22 cellular contexts compared by ENCODE assay signal in the genomic region with DNA sequence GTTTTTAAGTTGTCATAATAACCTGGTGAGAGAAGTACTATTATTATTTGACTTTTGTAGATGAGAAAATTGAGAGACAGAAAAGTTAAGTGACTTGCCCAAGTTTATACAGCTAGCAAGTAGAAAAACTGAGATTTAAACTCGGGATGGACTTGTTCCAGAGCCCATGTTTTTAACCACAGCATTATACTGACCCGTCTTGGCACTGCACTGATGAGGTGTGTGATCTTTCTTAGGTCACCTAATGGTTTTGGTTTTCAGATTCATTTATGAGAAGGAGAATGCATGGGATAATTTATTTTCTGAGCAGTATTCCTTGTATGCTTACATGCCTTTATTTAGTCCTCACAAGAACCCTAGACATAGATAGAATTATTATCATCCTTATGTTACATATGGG.
DNase-seq lines count a peak whose midpoint lies in the region; ATAC-seq and TF ChIP-seq lines count a peak whose summit lies in the region.
"Had no signal": no experiment of that assay in that cellular context is flagged by ENCODE, and none has a peak within 500 bp of the region (broad histone marks: within the 10 kb centered on the region; RNA-seq: fewer than 3 reads in every experiment).

No MANE protein-coding gene starts in this region.

- H3K9ac ChIP-seq in BLaER1 treated with 17β-estradiol and CSF1 and Interleukin-3, amounts not matched to agents 10 nM and 100 nM, result no peak overlapping the region; a peak in 2 of 22 replicates

- H2AFZ ChIP-seq in osteoblast (ENCODE audit: low read length), result no peak overlapping the region

- peaks cover 29 to 87% (median 40%) of the 10 kb centered on the region in 10 experiments for H3K4me1 ChIP-seq in BLaER1 treated with 17β-estradiol and CSF1 and Interleukin-3, amounts not matched to agents 10 nM and 100 nM
- H3K4me1 ChIP-seq in RWPE2 (ENCODE audit: insufficient read depth, poor library complexity, severe bottlenecking) (peaks cover 58% of the 10 kb centered on the region), osteoblast (ENCODE audit: insufficient read depth, low read length) (peaks cover 48% of the 10 kb centered on the region), Peyer's patch (no peaks in the 10 kb centered on the region)
- H3K4me1 ChIP-seq: right lobe of liver had no signal

- ATAC-seq in RWPE2 (ENCODE audit: low read depth), result no peak
- ATAC-seq in HG03442 (IDR thresholded peaks at IDR 0.05; ENCODE audit: unreplicated experiment), result no peak
- ATAC-seq in GM18520 (IDR thresholded peaks at IDR 0.05; ENCODE audit: unreplicated experiment), result no peak

- in situ Hi-C loops in brain microvascular endothelial cell (cut with HindIII; ENCODE audit: low pct_ligation_motif_present, low sequenced_read_pairs), result no loop called here

- no peaks in the 10 kb centered on the region for H3K79me2 ChIP-seq in osteoblast (ENCODE audit: insufficient read depth, low read length)

- no peaks in the 10 kb centered on the region for H4K20me1 ChIP-seq in BLaER1 treated with 17β-estradiol and CSF1 and Interleukin-3, amounts not matched to agents 10 nM and 100 nM
- no peaks in the 10 kb centered on the region for H4K20me1 ChIP-seq in osteoblast (ENCODE audit: insufficient read depth, low read length)

- peaks cover 0 to 11% (median 0%) of the 10 kb centered on the region in 11 experiments; a peak in 4 of 22 replicates for H3K27me3 ChIP-seq in BLaER1 treated with 17β-estradiol and CSF1 and Interleukin-3, amounts not matched to agents 10 nM and 100 nM
- H3K27me3 ChIP-seq in RWPE2 (ENCODE audit: insufficient read depth, poor library complexity, severe bottlenecking), result no peaks in the 10 kb centered on the region
- no peaks in the 10 kb centered on the region for H3K27me3 ChIP-seq in brain microvascular endothelial cell (replicated peaks)
- H3K27me3 ChIP-seq in osteoblast (ENCODE audit: insufficient read depth, low read length), result no peaks in the 10 kb centered on the region
- H3K27me3 ChIP-seq in Peyer's patch, result no peaks in the 10 kb centered on the region
- H3K27me3 ChIP-seq: right lobe of liver had no signal

- no peaks in the 10 kb centered on the region for H3K36me3 ChIP-seq in BLaER1 treated with 17β-estradiol and CSF1 and Interleukin-3, amounts not matched to agents 10 nM and 100 nM
- H3K36me3 ChIP-seq in RWPE2 (ENCODE audit: low read depth), result no peaks in the 10 kb centered on the region
- H3K36me3 ChIP-seq in brain microvascular endothelial cell (replicated peaks), result no peaks in the 10 kb centered on the region
- no peaks in the 10 kb centered on the region for H3K36me3 ChIP-seq in osteoblast (ENCODE audit: insufficient read depth, low read length)
- H3K36me3 ChIP-seq in Peyer's patch, result no peaks in the 10 kb centered on the region
- H3K36me3 ChIP-seq: right lobe of liver, thoracic aorta had no signal

- DNase-seq in RWPE2 (ENCODE audit: low spot score) (no peak), brain microvascular endothelial cell (no peak), osteoblast (ENCODE audit: insufficient read length, low spot score, missing footprints) (no peak), Peyer's patch (no peak)
- DNase-seq: activated CD4-positive, alpha-beta T cell treated with anti-CD3 and anti-CD28 coated beads, Interleukin-2, amount 50 U/mL, for 48 hours; activated naive CD4-positive, alpha-beta T cell treated with anti-CD3 and anti-CD28 coated beads, Interleukin-2, amount 50 U/mL, for 16 hours; aorta; C1 segment of cervical spinal cord; cerebellar nuclear complex; COR-L47; H7; NCI-H1092; NCI-H187 treated with DMSO at 0.1 percent for 48 hours; NCI-H2171 treated with DMSO at 0.1 percent for 48 hours; NCI-H524; right lobe of liver; SIG-M5; stimulated activated CD4-positive, alpha-beta T cell treated with anti-CD3 and anti-CD28 coated beads, Interleukin-4, amount 100 ng/mL, for 4 hours had no signal

- TF ChIP-seq POLR2A in Peyer's patch (IDR thresholded peaks at IDR 0.05), result no peak

- H3K4me2 ChIP-seq in BLaER1 treated with 17β-estradiol and CSF1 and Interleukin-3, amounts not matched to agents 10 nM and 100 nM, result peak overlapping the region in 10 of 11 experiments; percentile 60 to 79 (median 67); a peak in 18 of 22 replicates
- peak overlapping the region; percentile 28 for H3K4me2 ChIP-seq in osteoblast (ENCODE audit: insufficient read depth, low read length)

- TF ChIP-seq CTCF in RWPE2 (IDR thresholded peaks at IDR 0.05; ENCODE audit: poor library complexity, severe bottlenecking), result no peak
- no peak for TF ChIP-seq CTCF in brain microvascular endothelial cell (IDR thresholded peaks at IDR 0.05; ENCODE audit: low read depth, low read length, missing control alignments)
- TF ChIP-seq CTCF in osteoblast (IDR thresholded peaks at IDR 0.05; ENCODE audit: extremely low read depth, low read depth, low read length), result no peak
- no peak for TF ChIP-seq CTCF in Peyer's patch (IDR thresholded peaks at IDR 0.05)

- H3K27ac ChIP-seq in BLaER1 treated with 17β-estradiol and CSF1 and Interleukin-3, amounts not matched to agents 10 nM and 100 nM, result peak overlapping the region in 2 of 11 experiments; percentile 42 to 47; a peak in 3 of 22 replicates
- H3K27ac ChIP-seq in RWPE2 (ENCODE audit: poor library complexity, severe bottlenecking) (peak overlapping the region; percentile 96), brain microvascular endothelial cell (peak overlapping the region; percentile 84), osteoblast (ENCODE audit: low read depth, low read length) (peak overlapping the region; percentile 77), Peyer's patch (no peak overlapping the region)
- H3K27ac ChIP-seq: right lobe of liver, thoracic aorta had no signal

- H3K4me3 ChIP-seq in BLaER1 treated with 17β-estradiol and CSF1 and Interleukin-3, amounts not matched to agents 10 nM and 100 nM, result no peak overlapping the region
- H3K4me3 ChIP-seq in RWPE2 (ENCODE audit: severe bottlenecking) (no peak overlapping the region), brain microvascular endothelial cell (ENCODE audit: low read depth, low read length) (no peak overlapping the region), osteoblast (ENCODE audit: insufficient read depth, low read length) (no peak overlapping the region), Peyer's patch (no peak overlapping the region)
- H3K4me3 ChIP-seq: right lobe of liver, thoracic aorta had no signal

- no peaks in the 10 kb centered on the region for H3K9me3 ChIP-seq in BLaER1 treated with 17β-estradiol and CSF1 and Interleukin-3, amounts not matched to agents 10 nM and 100 nM (replicated peaks in 1 of 11)
- H3K9me3 ChIP-seq in RWPE2 (ENCODE audit: severe bottlenecking), result no peaks in the 10 kb centered on the region
- no peaks in the 10 kb centered on the region for H3K9me3 ChIP-seq in osteoblast (ENCODE audit: low read depth, low read length)
- H3K9me3 ChIP-seq in Peyer's patch, result no peaks in the 10 kb centered on the region
- H3K9me3 ChIP-seq: right lobe of liver, thoracic aorta had no signal

Comparison
In these comparisons a context has a peak if more than half of its experiments do, and no peak if none do; other contexts are left out.
1. H3K27ac ChIP-seq: peak in RWPE2 (single experiment), brain microvascular endothelial cell (single experiment) and osteoblast (single experiment); none in Peyer's patch (0 of 4).